Comparison of ENCODE assay signal across 8 cellular contexts in genomic region chr11:32231909-32232493, GRCh38.
DNase-seq lines count a peak whose midpoint lies in the region; ATAC-seq and TF ChIP-seq lines count a peak whose summit lies in the region.

No MANE protein-coding gene starts in this region.

- TF ChIP-seq CTCF in OCI-LY7 (conservative IDR thresholded peaks at IDR 0.05; ENCODE audit: low read length): peak; percentile 83
- peak in 1 of 3 experiments; percentile 12 for TF ChIP-seq CTCF in esophagus muscularis mucosa (IDR thresholded peaks at IDR 0.05)
- peak in 2 of 3 experiments; percentile 13 to 42 for TF ChIP-seq CTCF in testis (IDR thresholded peaks at IDR 0.05)

- H3K4me2 ChIP-seq in OCI-LY7 (ENCODE audit: low read length): no peak overlapping the region

- no peaks in the 10 kb centered on the region for H3K9me2 ChIP-seq in OCI-LY7 (ENCODE audit: insufficient read depth, low read length)

- 50% methylated on average over 3 of the region's 3 CpGs for WGBS in esophagus muscularis mucosa
- WGBS in testis, 2 donors: 62 to 68% methylated on average over 3 of the region's 3 CpGs

- POLR2A ChIA-PET in OCI-LY7 (lab: Charles Lee): no interaction called here

- ATAC-seq in GM18517 (IDR thresholded peaks at IDR 0.05; ENCODE audit: unreplicated experiment): peak; percentile 73
- peak; percentile 80 for ATAC-seq in HG03060 (IDR thresholded peaks at IDR 0.05; ENCODE audit: low read depth, unreplicated experiment)

- no peaks in the 10 kb centered on the region for H3K36me3 ChIP-seq in OCI-LY7 (ENCODE audit: insufficient read depth, low read length)
- H3K36me3 ChIP-seq in esophagus muscularis mucosa: no peaks in the 10 kb centered on the region
- no peaks in the 10 kb centered on the region for H3K36me3 ChIP-seq in testis (ENCODE audit: low read depth, missing control alignments)

- no peak for TF ChIP-seq POLR2A in esophagus muscularis mucosa (IDR thresholded peaks at IDR 0.05; ENCODE audit: low read depth)
- no peak for TF ChIP-seq POLR2A in testis (IDR thresholded peaks at IDR 0.05)

- DNase-seq in COLO829 (ENCODE audit: low spot score): peak; percentile 38
- peak; percentile 14 for DNase-seq in OCI-LY7 (ENCODE audit: low spot score)
- peak; percentile 60 for DNase-seq in esophagus muscularis mucosa (ENCODE audit: extremely low spot score)
- peak; percentile 43 for DNase-seq in testis
- DNase-seq in DMS79 (lab: John Stamatoyannopoulos, UW): no peak
- no peak for DNase-seq in 8988T

- no peak overlapping the region for H3K4me3 ChIP-seq in OCI-LY7 (ENCODE audit: low read depth, low read length, poor library complexity, severe bottlenecking)
- no peak overlapping the region for H3K4me3 ChIP-seq in esophagus muscularis mucosa
- no peak overlapping the region for H3K4me3 ChIP-seq in testis

- H3K27me3 ChIP-seq in esophagus muscularis mucosa (no peaks in the 10 kb centered on the region), testis (no peaks in the 10 kb centered on the region)

- H3K4me1 ChIP-seq in OCI-LY7 (ENCODE audit: insufficient read depth, low read length, poor library complexity, severe bottlenecking): no peaks in the 10 kb centered on the region
- no peaks in the 10 kb centered on the region for H3K4me1 ChIP-seq in esophagus muscularis mucosa
- no peaks in the 10 kb centered on the region for H3K4me1 ChIP-seq in testis

- H2AFZ ChIP-seq in OCI-LY7 (ENCODE audit: low read length): no peak overlapping the region

- H3K27ac ChIP-seq in OCI-LY7 (ENCODE audit: low read depth, low read length, poor library complexity, severe bottlenecking) (no peak overlapping the region), esophagus muscularis mucosa (replicated peaks in 1 of 4) (no peak overlapping the region), testis (no peak overlapping the region)

- no TSS peak for BruUV-seq in OCI-LY7 (replicated peaks; lab: Mats Ljungman, UMichigan)

- H3K79me2 ChIP-seq in OCI-LY7 (ENCODE audit: insufficient read depth, low read depth, low read length): no peaks in the 10 kb centered on the region

- H3K9me3 ChIP-seq in OCI-LY7 (ENCODE audit: low read length) (no peaks in the 10 kb centered on the region), esophagus muscularis mucosa (no peaks in the 10 kb centered on the region), testis (no peaks in the 10 kb centered on the region)

- TF ChIP-seq EP300 in esophagus muscularis mucosa (IDR thresholded peaks at IDR 0.05): no peak

- no peaks in the 10 kb centered on the region for H4K20me1 ChIP-seq in OCI-LY7 (ENCODE audit: insufficient read depth, low read length)

- intact Hi-C loops in OCI-LY7 (cut with micrococcal nuclease; ENCODE audit: unreplicated experiment) (no loop called here), esophagus muscularis mucosa (cut with DNase I) (no loop called here), testis (cut with DNase I; ENCODE audit: low total_unique reads) (no loop called here)

- CTCF ChIA-PET in OCI-LY7 (lab: Charles Lee; ENCODE audit: unreplicated experiment): interaction anchor here (0.6 to 1.1 kb wide), 2 partner anchors 73 to 222 kb away, joined by 3 to 4 read pairs; no protein-coding TSS in a partner anchor

Comparison
In these comparisons a context has a peak if more than half of its experiments do, and no peak if none do; other contexts are left out.
1. DNase-seq: peak in COLO829 (single experiment), OCI-LY7 (single experiment), esophagus muscularis mucosa (single experiment) and testis (single experiment); none in DMS79 (single experiment) and 8988T (single experiment).